ENCODE assay signal across 36 cellular contexts in the genomic region with DNA sequence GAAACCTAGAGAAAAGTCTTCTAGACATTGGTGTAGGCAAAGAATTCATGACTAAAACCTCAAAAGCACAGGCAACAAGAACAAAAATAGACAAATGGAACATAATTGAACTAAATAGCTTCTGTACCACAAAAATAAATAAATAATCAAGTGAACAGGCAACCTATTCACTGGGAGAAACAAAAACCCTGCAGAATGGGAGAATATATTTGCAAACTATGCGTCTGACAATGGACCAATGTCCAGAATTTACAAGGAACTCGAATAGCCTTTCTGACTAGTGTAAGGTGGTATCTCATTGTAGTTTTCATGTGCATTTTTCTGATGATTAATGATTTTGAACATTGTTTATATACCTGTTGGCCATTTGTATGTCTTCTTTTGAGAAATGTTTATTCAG. TPM values are rescaled to one million over a fixed set of nuclear protein-coding genes. Genes with fewer than 3 reads are reported as not detected.
"Had no signal": no experiment of that assay in that cellular context is flagged by ENCODE, and none has a peak within 500 bp of the region (broad histone marks: within the 10 kb centered on the region; RNA-seq: fewer than 3 reads in every experiment).

No MANE protein-coding gene starts in this region.

- H3K9me3 Mint-ChIP-seq: activated CD8-positive, alpha-beta T cell treated with anti-CD3 and anti-CD28 coated beads for 36 hours; activated T-cell treated with anti-CD3 and anti-CD28 coated beads, Interleukin-2, amount 50 U/mL, for 4 hours; activated T-helper 17 cell treated with anti-CD3 and anti-CD28 coated beads, Interleukin-2, amount 50 U/mL, for 72 hours had no signal

- H3K27me3 Mint-ChIP-seq: activated B cell treated with CpG ODN at 0.5 μM for 24 hours; activated CD8-positive, alpha-beta T cell treated with anti-CD3 and anti-CD28 coated beads for 36 hours; activated naive CD8-positive, alpha-beta T cell; activated T-helper 17 cell treated with anti-CD3 and anti-CD28 coated beads, Interleukin-2, amount 50 U/mL, for 72 hours; dendritic cell treated with granulocyte-macrophage colony-stimulating factor and Interleukin-4, amounts not matched to agents 40 ng/mL and 50 ng/mL, for 4 days; T-cell had no signal

- H3K4me3 Mint-ChIP-seq: activated B cell treated with CpG ODN at 0.5 μM for 24 hours; activated CD8-positive, alpha-beta T cell treated with anti-CD3 and anti-CD28 coated beads for 36 hours; activated naive CD8-positive, alpha-beta T cell; activated T-cell treated with anti-CD3 and anti-CD28 coated beads, Interleukin-2, amount 50 U/mL, for 4 hours; activated T-helper 17 cell treated with anti-CD3 and anti-CD28 coated beads, Interleukin-2, amount 50 U/mL, for 72 hours; central memory CD8-positive, alpha-beta T cell; dendritic cell treated with granulocyte-macrophage colony-stimulating factor and Interleukin-4, amounts not matched to agents 40 ng/mL and 50 ng/mL, for 4 days; effector memory CD8-positive, alpha-beta T cell; T-cell; T-helper 1 cell treated with Interleukin-12 subunit alpha and Interleukin-12 subunit beta and Interleukin-4 antibody, amounts not matched to agents 30 μg/mL and 1 μg/mL, for 36 hours; T-helper 2 cell treated with Interferon-gamma antibody and Interleukin-4, amounts not matched to agents 5 μg/mL and 100 μg/mL, for 36 hours had no signal

- H3K4me1 Mint-ChIP-seq: activated T-helper 17 cell treated with anti-CD3 and anti-CD28 coated beads, Interleukin-2, amount 50 U/mL, for 72 hours; central memory CD8-positive, alpha-beta T cell; T-cell had no signal

- H3K36me3 Mint-ChIP-seq: activated naive CD8-positive, alpha-beta T cell; T-cell had no signal

- H3K4me1 ChIP-seq: esophagus squamous epithelium had no signal

- H3K9me3 ChIP-seq: esophagus squamous epithelium had no signal

- H3K36me3 ChIP-seq: brain microvascular endothelial cell, esophagus squamous epithelium, WERI-Rb-1 had no signal

- H3K27ac ChIP-seq: brain microvascular endothelial cell, coronary artery, epithelial cell of prostate, esophagus squamous epithelium, WERI-Rb-1 had no signal

- H3K27ac Mint-ChIP-seq: activated B cell treated with CpG ODN at 0.5 μM for 24 hours; activated CD8-positive, alpha-beta T cell treated with anti-CD3 and anti-CD28 coated beads for 36 hours; activated naive CD8-positive, alpha-beta T cell; activated T-helper 17 cell treated with anti-CD3 and anti-CD28 coated beads, Interleukin-2, amount 50 U/mL, for 72 hours; dendritic cell treated with granulocyte-macrophage colony-stimulating factor and Interleukin-4, amounts not matched to agents 40 ng/mL and 50 ng/mL, for 4 days; effector memory CD8-positive, alpha-beta T cell; T-cell; T-helper 1 cell treated with Interleukin-12 subunit alpha and Interleukin-12 subunit beta and Interleukin-4 antibody, amounts not matched to agents 30 μg/mL and 1 μg/mL, for 36 hours; T-helper 2 cell treated with Interferon-gamma antibody and Interleukin-4, amounts not matched to agents 5 μg/mL and 100 μg/mL, for 36 hours had no signal

- ATAC-seq: activated CD4-positive, CD25-positive, alpha-beta regulatory T cell treated with anti-CD3 and anti-CD28 coated beads, Interleukin-2, amount 50 U/mL, for 24 hours; activated CD8-positive, alpha-beta T cell treated with anti-CD3 and anti-CD28 coated beads for 36 hours; activated T-cell treated with anti-CD3 and anti-CD28 coated beads, Interleukin-2, amount 50 U/mL, for 4 hours; activated T-helper 17 cell treated with anti-CD3 and anti-CD28 coated beads, Interleukin-2, amount 50 U/mL, for 72 hours; effector memory CD8-positive, alpha-beta T cell; T-cell had no signal

- FAIRE-seq: astrocyte, bronchial epithelial cell had no signal

- H3K4me3 ChIP-seq: coronary artery, dorsolateral prefrontal cortex, esophagus squamous epithelium had no signal

- H3K27me3 ChIP-seq: brain microvascular endothelial cell, dorsolateral prefrontal cortex, esophagus squamous epithelium had no signal

- DNase-seq: activated B cell treated with CpG ODN at 0.5 μM for 24 hours; activated CD4-positive, alpha-beta T cell treated with anti-CD3 and anti-CD28 coated beads for 48 hours; activated CD4-positive, alpha-beta T cell treated with anti-CD3 and anti-CD28 coated beads, Interleukin-2, amount 50 U/mL, for 1 hour; activated CD4-positive, alpha-beta T cell treated with anti-CD3 and anti-CD28 coated beads, Interleukin-2, amount 50 U/mL, for 48 hours; activated CD8-positive, alpha-beta memory T cell treated with anti-CD3 and anti-CD28 coated beads for 24 hours; activated CD8-positive, alpha-beta T cell treated with anti-CD3 and anti-CD28 coated beads for 36 hours; activated effector memory CD4-positive, alpha-beta T cell treated with Interleukin-2 at 50 U/mL for 16 hours; activated gamma-delta T cell treated with Interleukin-2 at 50 U/mL for 16 hours; activated naive CD4-positive, alpha-beta T cell treated with anti-CD3 and anti-CD28 coated beads, Interleukin-2, amount 50 U/mL, for 16 hours; activated naive CD4-positive, alpha-beta T cell treated with Interleukin-2 at 50 U/mL for 16 hours; activated T-cell treated with anti-CD3 and anti-CD28 coated beads, Interleukin-2, amount 50 U/mL, for 4 hours; amniotic stem cell; brain microvascular endothelial cell; dorsolateral prefrontal cortex; effector memory CD8-positive, alpha-beta T cell; esophagus squamous epithelium; glutamatergic neuron; SW 1271; T-cell; T1000; WERI-Rb-1 had no signal

RNA-seq across cellular contexts. Expression of a gene that starts 37.0 kb away (rescaled TPM):
- total RNA-seq: astrocyte, cardiac septum, fibroblast of lung, fibroblast of villous mesenchyme, frontal cortex had no signal
- polyA plus RNA-seq: fibroblast of lung had no signal
